In the genomic region with DNA sequence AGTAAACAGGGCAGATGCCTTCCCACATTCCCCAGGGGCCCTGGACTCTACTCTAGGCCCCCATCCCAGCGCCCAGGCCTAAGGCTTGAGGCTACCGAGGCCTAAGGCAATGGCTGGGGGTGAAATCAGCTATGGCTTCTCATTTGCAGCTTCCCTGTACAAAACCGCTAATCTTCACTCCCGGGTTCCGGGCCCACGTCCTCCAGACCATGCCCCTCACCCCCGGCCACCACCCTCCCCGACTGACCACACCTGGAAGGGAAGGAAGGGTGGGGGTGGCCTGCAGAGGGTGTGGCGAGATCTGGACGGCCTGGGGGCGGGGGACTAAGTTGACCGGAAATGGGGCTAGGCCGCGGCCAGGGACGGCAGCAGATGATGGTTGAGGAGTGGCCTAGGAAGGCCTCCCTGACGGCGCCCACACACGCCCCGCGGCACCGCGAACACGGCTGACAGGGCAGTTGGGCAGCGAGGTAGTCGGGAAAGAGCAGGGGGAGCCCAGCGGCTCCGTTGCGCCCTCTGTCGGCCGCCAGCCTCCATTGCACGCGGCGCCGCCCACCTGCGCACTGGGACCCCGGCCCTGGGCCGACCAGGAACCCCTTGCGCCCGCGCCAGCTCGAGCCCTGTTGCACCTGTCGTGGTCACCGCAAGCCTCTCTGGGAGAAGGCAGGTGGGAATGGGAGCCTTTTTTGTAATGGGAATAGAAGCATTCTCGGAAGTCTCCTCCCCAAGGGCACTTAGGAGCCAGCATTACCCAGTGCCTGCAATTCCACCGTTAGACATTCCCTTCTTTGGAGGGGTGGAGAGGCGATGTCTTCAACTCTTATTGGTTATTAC, we compare ENCODE assay signal across 8 cellular contexts.
DNase-seq lines count a peak whose midpoint lies in the region; ATAC-seq, FAIRE-seq and TF ChIP-seq lines count a peak whose summit lies in the region.

No MANE protein-coding gene starts in this region.

- no peaks in the 10 kb centered on the region for H3K36me3 ChIP-seq in BLaER1 treated with 17β-estradiol and CSF1 and Interleukin-3, amounts not matched to agents 10 nM and 100 nM
- H3K36me3 ChIP-seq in HUES48 (ENCODE audit: control insufficient read depth, insufficient read depth, low read length) (no peaks in the 10 kb centered on the region), neutrophil (no peaks in the 10 kb centered on the region), thoracic aorta (no peaks in the 10 kb centered on the region)

- DNase-seq in activated gamma-delta T cell treated with anti-CD3 and anti-CD28 coated beads, Interleukin-2, amount 50 U/mL, for 16 hours (ENCODE audit: low read depth): peak; percentile 37
- DNase-seq in frontal cortex (ENCODE audit: low spot score in 2 of 2): peak; percentile 73 to 84
- peak; percentile 28 for DNase-seq in thoracic aorta (ENCODE audit: low spot score)

- no peaks in the 10 kb centered on the region for H4K20me1 ChIP-seq in BLaER1 treated with 17β-estradiol and CSF1 and Interleukin-3, amounts not matched to agents 10 nM and 100 nM

- peak overlapping the region; percentile 53 to 83 (median 75) for H3K4me2 ChIP-seq in BLaER1 treated with 17β-estradiol and CSF1 and Interleukin-3, amounts not matched to agents 10 nM and 100 nM

- peak overlapping the region; percentile 11 to 62 (median 55); a peak in 18 of 22 replicates for H3K27ac ChIP-seq in BLaER1 treated with 17β-estradiol and CSF1 and Interleukin-3, amounts not matched to agents 10 nM and 100 nM
- H3K27ac ChIP-seq in HUES48 (ENCODE audit: low read depth, low read length): no peak overlapping the region
- peak overlapping the region; percentile 77 for H3K27ac ChIP-seq in neutrophil
- H3K27ac ChIP-seq in thoracic aorta: peak overlapping the region; percentile 66 to 74

- TF ChIP-seq CTCF in neutrophil (IDR thresholded peaks at IDR 0.05) (peak; percentile 98), thoracic aorta (IDR thresholded peaks at IDR 0.05) (peak; percentile 99)

- peak; percentile 65 for ATAC-seq in GM19324 (IDR thresholded peaks at IDR 0.05; ENCODE audit: low FRiP score, unreplicated experiment)
- ATAC-seq in thoracic aorta (ENCODE audit: insufficient number of reproducible peaks, low FRiP score, low read depth): no peak

- H3K4me3 ChIP-seq in BLaER1 treated with 17β-estradiol and CSF1 and Interleukin-3, amounts not matched to agents 10 nM and 100 nM: peak overlapping the region in 4 of 10 experiments; percentile 2 to 44 (median 20); a peak in 7 of 20 replicates
- H3K4me3 ChIP-seq in HUES48 (ENCODE audit: low read depth, low read length) (peak overlapping the region; percentile 58), neutrophil (ENCODE audit: low read depth in 1 of 2, low read length in 1 of 2) (peak overlapping the region; percentile 54 to 73), thoracic aorta (peak overlapping the region; percentile 61)

- no peaks in the 10 kb centered on the region for H3K9me3 ChIP-seq in BLaER1 treated with 17β-estradiol and CSF1 and Interleukin-3, amounts not matched to agents 10 nM and 100 nM (replicated peaks in 1 of 11)
- no peaks in the 10 kb centered on the region for H3K9me3 ChIP-seq in HUES48 (ENCODE audit: control insufficient read depth, insufficient read depth, low read length)
- H3K9me3 ChIP-seq in neutrophil: no peaks in the 10 kb centered on the region
- no peaks in the 10 kb centered on the region for H3K9me3 ChIP-seq in thoracic aorta

- H3K4me1 ChIP-seq in BLaER1 treated with 17β-estradiol and CSF1 and Interleukin-3, amounts not matched to agents 10 nM and 100 nM: peaks cover 30 to 52% (median 38%) of the 10 kb centered on the region in 10 experiments
- peaks cover 8% of the 10 kb centered on the region; the same call in 1 of the 2 replicates for H3K4me1 ChIP-seq in HUES48 (ENCODE audit: control insufficient read depth, insufficient read depth, low read length)
- H3K4me1 ChIP-seq in neutrophil (ENCODE audit: control insufficient read depth in 1 of 2, insufficient read depth in 1 of 2, low read depth in 1 of 2, low read length in 1 of 2): peaks cover 15 to 22% of the 10 kb centered on the region in 2 experiments
- H3K4me1 ChIP-seq in thoracic aorta (ENCODE audit: control insufficient read depth in 1 of 2, low read depth in 2 of 2): peaks cover 26 to 41% of the 10 kb centered on the region in 2 donors

- H3K27me3 ChIP-seq in BLaER1 treated with 17β-estradiol and CSF1 and Interleukin-3, amounts not matched to agents 10 nM and 100 nM: no peaks in the 10 kb centered on the region
- H3K27me3 ChIP-seq in HUES48 (ENCODE audit: control insufficient read depth, insufficient read depth, low read length) (no peaks in the 10 kb centered on the region), neutrophil (no peaks in the 10 kb centered on the region), thoracic aorta (replicated peaks; ENCODE audit: insufficient read depth) (no peaks in the 10 kb centered on the region)

- FAIRE-seq in frontal cortex (lab: Jason Lieb, UNC): no peak

- TF ChIP-seq POLR2A in Raji (IDR thresholded peaks at IDR 0.05; ENCODE audit: insufficient read depth, low read depth, low read length): 0 out of 2 replicates have a peak, but pooled peaks have one; percentile 20

- peak overlapping the region in 10 of 11 experiments; percentile 3 to 59 (median 36); a peak in 15 of 22 replicates for H3K9ac ChIP-seq in BLaER1 treated with 17β-estradiol and CSF1 and Interleukin-3, amounts not matched to agents 10 nM and 100 nM
- H3K9ac ChIP-seq in HUES48 (ENCODE audit: low read depth, low read length): no peak overlapping the region

Comparison
In these comparisons a context has a peak if more than half of its experiments do, and no peak if none do; other contexts are left out.
1. DNase-seq: peak in every context shown above with its lines; median percentile 78 in frontal cortex; 37 in activated gamma-delta T cell treated with anti-CD3 and anti-CD28 coated beads, Interleukin-2, amount 50 U/mL, for 16 hours; 28 in thoracic aorta.